Comparison of ENCODE assay signal across 8 cellular contexts in genomic region chrX:153667931-153668396, GRCh38.
DNase-seq lines count a peak whose midpoint lies in the region; TF ChIP-seq lines count a peak whose summit lies in the region.

No MANE protein-coding gene starts in this region.

- DNase-seq in NCI-H1417 (lab: John Stamatoyannopoulos, UW) = peak; percentile 68 to 86 (median 83)
- no peak for DNase-seq in NCI-H1417 treated with DMSO at 0.1 percent for 48 hours (lab: John Stamatoyannopoulos, UW)
- peak; percentile 95 for DNase-seq in KBM-7
- DNase-seq in RWPE1 (ENCODE audit: low spot score) = peak; percentile 62
- DNase-seq in activated T-helper 9 cell treated with anti-CD3 and anti-CD28 coated beads, Interleukin-2, amount 50 U/mL, for 16 hours (ENCODE audit: low read depth) = peak; percentile 65
- peak; percentile 29 to 72 for DNase-seq in foreskin fibroblast
- DNase-seq in non-pigmented ciliary epithelial cell (ENCODE audit: low read depth) = peak; percentile 5
- DNase-seq in substantia nigra (lab: John Stamatoyannopoulos, UW) = peak in 48 of 49 donors; percentile 9 to 90 (median 73)

- no peak overlapping the region for H3K4me3 ChIP-seq in foreskin fibroblast (ENCODE audit: low read depth in 1 of 2, low read length in 2 of 2)

- H3K27ac ChIP-seq in RWPE1 (no peak overlapping the region), substantia nigra (ENCODE audit: low read depth, low read length, poor library complexity, severe bottlenecking) (peak overlapping the region; percentile 51)

- CTCF ChIA-PET in RWPE1 (lab: Yijun Ruan, JAX) = interaction anchor here (0.5 to 2.8 kb wide), 13 partner anchors 15 to 129 kb away, joined by 3 to 15 read pairs (median 3); partner anchors contain the start of gene CCNQ

- POLR2A ChIA-PET in RWPE1 (lab: Yijun Ruan, JAX; ENCODE audit: low non-redundant PET) = no interaction called here

- in situ Hi-C loops in KBM-7 (cut with MboI; ENCODE audit: low pct_unique_long_range_greater_than_20kb, low sequenced_read_pairs) = loop anchor here (25.0 kb wide), 2 partner anchors 106 to 706 kb away; no protein-coding TSS in a partner anchor

- TF ChIP-seq CTCF in RWPE1 (conservative IDR thresholded peaks at IDR 0.05; ENCODE audit: low read depth) = peak; percentile 62
- peak; percentile 60 for TF ChIP-seq CTCF in foreskin fibroblast (IDR thresholded peaks at IDR 0.05; ENCODE audit: low read depth, low read length)
